In the genomic region with DNA sequence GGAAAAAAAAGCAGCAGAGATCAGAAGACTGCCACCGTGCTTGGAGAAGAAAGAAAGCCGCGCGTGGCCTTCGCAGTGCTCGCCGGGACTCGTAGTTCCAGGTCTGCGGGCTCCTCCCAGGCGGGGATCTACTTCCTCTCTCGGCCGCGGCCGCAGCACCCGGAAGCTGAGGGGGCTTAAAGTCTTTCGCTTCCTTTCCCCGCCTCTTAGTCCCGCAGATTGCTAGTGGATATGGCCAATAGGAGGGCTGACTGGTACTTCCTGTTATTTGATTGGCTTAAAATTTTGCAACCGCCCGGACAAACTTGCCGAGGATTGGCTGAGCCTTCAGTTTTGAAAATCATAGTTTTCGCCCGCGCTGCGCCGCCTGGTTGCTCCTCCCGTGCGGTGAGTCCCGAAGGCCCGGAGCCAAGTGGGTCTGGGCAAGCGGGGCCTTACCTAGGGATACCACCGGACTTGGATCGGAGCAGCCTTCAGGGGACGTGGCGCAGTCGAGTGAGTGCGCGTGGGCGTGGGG, we compare ENCODE assay signal across 8 cellular contexts. TPM values are rescaled to one million over a fixed set of nuclear protein-coding genes. Genes with fewer than 3 reads are reported as not detected.
DNase-seq lines count a peak whose midpoint lies in the region; ATAC-seq and TF ChIP-seq lines count a peak whose summit lies in the region.

A gene (plus strand): TSS at position 343 of the 517 bp plus-strand sequence. CDS start 4,151 bp downstream, outside the sequence.

- H3K27ac Mint-ChIP-seq in activated naive CD8-positive, alpha-beta T cell = peak within 1 kb of the TSS; percentile 80
- peak within 1 kb of the TSS; percentile 93 for H3K27ac Mint-ChIP-seq in glutamatergic neuron (ENCODE audit: unreplicated experiment)

- peaks cover 49% of the 10 kb centered on the region for H3K79me2 ChIP-seq in osteoblast (ENCODE audit: insufficient read depth, low read length)

- peak within 1 kb of the TSS; percentile 85 for H2AFZ ChIP-seq in osteoblast (ENCODE audit: low read length)

- ATAC-seq in HG02623 (IDR thresholded peaks at IDR 0.05; ENCODE audit: unreplicated experiment) (peak; percentile 92), thoracic aorta (ENCODE audit: insufficient number of reproducible peaks, low FRiP score, low read depth) (peak; percentile 100)

- peak within 1 kb of the TSS; percentile 58 for H3K27ac ChIP-seq in osteoblast (ENCODE audit: low read depth, low read length)
- H3K27ac ChIP-seq in thoracic aorta = no peak within 1 kb of the TSS

- no peaks in the 10 kb centered on the region for H3K27me3 Mint-ChIP-seq in activated naive CD8-positive, alpha-beta T cell
- peaks cover 2% of the 10 kb centered on the region for H3K27me3 Mint-ChIP-seq in glutamatergic neuron (ENCODE audit: unreplicated experiment)

- H3K4me2 ChIP-seq in osteoblast (ENCODE audit: insufficient read depth, low read length) = peak within 1 kb of the TSS; percentile 94

- peaks cover 22% of the 10 kb centered on the region for H3K4me1 Mint-ChIP-seq in activated naive CD8-positive, alpha-beta T cell (ENCODE audit: low read depth)
- H3K4me1 Mint-ChIP-seq in glutamatergic neuron (ENCODE audit: low read depth, unreplicated experiment) = peaks cover 17% of the 10 kb centered on the region

- peak within 1 kb of the TSS; percentile 92 for H3K4me3 Mint-ChIP-seq in activated naive CD8-positive, alpha-beta T cell
- H3K4me3 Mint-ChIP-seq in glutamatergic neuron (ENCODE audit: unreplicated experiment) = peak within 1 kb of the TSS; percentile 97

- H3K9me3 ChIP-seq in osteoblast (ENCODE audit: low read depth, low read length) (no peaks in the 10 kb centered on the region), thoracic aorta (no peaks in the 10 kb centered on the region)

- H3K4me3 ChIP-seq in osteoblast (ENCODE audit: insufficient read depth, low read length) (peak within 1 kb of the TSS; percentile 81), thoracic aorta (peak within 1 kb of the TSS; percentile 98)

- H3K36me3 ChIP-seq in osteoblast (ENCODE audit: insufficient read depth, low read length) (peaks cover 8% of the 10 kb centered on the region), thoracic aorta (no peaks in the 10 kb centered on the region)

- H4K20me1 ChIP-seq in osteoblast (ENCODE audit: insufficient read depth, low read length) = peaks cover 7% of the 10 kb centered on the region

- H3K4me1 ChIP-seq in osteoblast (ENCODE audit: insufficient read depth, low read length) (peaks cover 16% of the 10 kb centered on the region), thoracic aorta (ENCODE audit: control insufficient read depth in 1 of 2, low read depth in 2 of 2) (peaks cover 7 to 15% of the 10 kb centered on the region in 2 donors)

- DNase-seq in GM10266 (ENCODE audit: extremely low spot score) (peak; percentile 96), NCI-H1105 (lab: John Stamatoyannopoulos, UW) (peak; percentile 98), SKM-1 treated with dmso at 0.1 percent for 144 hours (lab: John Stamatoyannopoulos, UW; ENCODE audit: unreplicated experiment) (peak; percentile 99), glutamatergic neuron (peak; percentile 93), osteoblast (ENCODE audit: insufficient read length, low spot score, missing footprints) (peak; percentile 99), thoracic aorta (ENCODE audit: low spot score) (peak; percentile 91)

- no peaks in the 10 kb centered on the region for H3K36me3 Mint-ChIP-seq in activated naive CD8-positive, alpha-beta T cell
- no peaks in the 10 kb centered on the region for H3K36me3 Mint-ChIP-seq in glutamatergic neuron (ENCODE audit: unreplicated experiment)

- TF ChIP-seq CTCF in GM10266 (IDR thresholded peaks at IDR 0.05; ENCODE audit: control insufficient read depth, insufficient read depth, low read depth, missing control alignments) = no peak
- no peak for TF ChIP-seq CTCF in glutamatergic neuron (IDR thresholded peaks at IDR 0.05; ENCODE audit: partially characterized antibody, unreplicated experiment)
- no peak for TF ChIP-seq CTCF in osteoblast (IDR thresholded peaks at IDR 0.05; ENCODE audit: extremely low read depth, low read depth, low read length)
- TF ChIP-seq CTCF in thoracic aorta (IDR thresholded peaks at IDR 0.05) = no peak

- H3K27me3 ChIP-seq in osteoblast (ENCODE audit: insufficient read depth, low read length) = no peaks in the 10 kb centered on the region
- H3K27me3 ChIP-seq in thoracic aorta (replicated peaks; ENCODE audit: insufficient read depth) = no peaks in the 10 kb centered on the region

- no peaks in the 10 kb centered on the region for H3K9me3 Mint-ChIP-seq in activated naive CD8-positive, alpha-beta T cell (ENCODE audit: low read depth)
- H3K9me3 Mint-ChIP-seq in glutamatergic neuron (ENCODE audit: unreplicated experiment) = peaks cover 2% of the 10 kb centered on the region

RNA-seq across cellular contexts. Expression of the gene that starts here (rescaled TPM):
- total RNA-seq in glutamatergic neuron (ENCODE audit: unreplicated experiment) = 48.0 TPM
- total RNA-seq in osteoblast = 8.7 and 13.8 TPM in 2 replicates
- 10 to 100 TPM in 1 of 2 donors, 1 to 10 TPM in 1; 8.8 to 13.0 TPM for total RNA-seq in thoracic aorta
